In genomic region chr2:39666489-39667141, GRCh38 we compare ENCODE assay signal across 8 cellular contexts. TPM values are rescaled to one million over a fixed set of nuclear protein-coding genes. Genes with fewer than 3 reads are reported as not detected.
DNase-seq lines count a peak whose midpoint lies in the region; ATAC-seq and TF ChIP-seq lines count a peak whose summit lies in the region.

No MANE protein-coding gene starts in this region.

- H3K36me3 Mint-ChIP-seq in mesothelial cell of epicardium: no peaks in the 10 kb centered on the region

- H2AFZ ChIP-seq in ACC112 (ENCODE audit: low read length, unreplicated experiment): peak overlapping the region; percentile 35

- H3K4me3 Mint-ChIP-seq in mesothelial cell of epicardium: peak overlapping the region; percentile 92

- H3K36me3 ChIP-seq in ACC112 (ENCODE audit: insufficient read depth, low read length): no peaks in the 10 kb centered on the region

- H3K27ac ChIP-seq in ACC112 (ENCODE audit: low read depth, low read length): no peak overlapping the region

- H3K27ac Mint-ChIP-seq in mesothelial cell of epicardium: peak overlapping the region; percentile 78

- H3K79me2 ChIP-seq in ACC112 (ENCODE audit: control insufficient read depth, insufficient read depth, low read length, unreplicated experiment): no peaks in the 10 kb centered on the region

- H3K9me3 Mint-ChIP-seq in mesothelial cell of epicardium: no peaks in the 10 kb centered on the region

- H3K27me3 Mint-ChIP-seq in mesothelial cell of epicardium (ENCODE audit: low read depth): peaks cover 42% of the 10 kb centered on the region

- peaks cover 33% of the 10 kb centered on the region for H3K4me1 Mint-ChIP-seq in mesothelial cell of epicardium

- TF ChIP-seq CTCF in HFF-Myc (IDR thresholded peaks at IDR 0.05; ENCODE audit: low read depth, low read length, missing control alignments) (no peak), mesothelial cell of epicardium (IDR thresholded peaks at IDR 0.05; ENCODE audit: unreplicated experiment) (no peak)

- peaks cover 6% of the 10 kb centered on the region for H3K4me1 ChIP-seq in ACC112 (ENCODE audit: control insufficient read depth, insufficient read depth, low read length, unreplicated experiment)

- H3K4me3 ChIP-seq in ACC112 (ENCODE audit: low read depth, low read length) (peak overlapping the region; percentile 70), HFF-Myc (replicated peaks; ENCODE audit: low read depth, low read length) (peak overlapping the region; percentile 25)

- DNase-seq in HFF-Myc (ENCODE audit: extremely low read depth, low read depth) (no peak), cerebellum (ENCODE audit: low spot score) (peak; percentile 49), mesothelial cell of epicardium (ENCODE audit: low spot score in 2 of 2, unreplicated experiment in 2 of 2) (peak in 1 of 2 experiments; percentile 40), NOMO-1 treated with DMSO at 0.1 percent for 48 hours (lab: John Stamatoyannopoulos, UW; ENCODE audit: unreplicated experiment) (no peak)

- ATAC-seq in GM18873 (IDR thresholded peaks at IDR 0.05; ENCODE audit: low FRiP score, unreplicated experiment) (no peak), HG02973 (IDR thresholded peaks at IDR 0.05; ENCODE audit: unreplicated experiment) (no peak), GM19395 (IDR thresholded peaks at IDR 0.05; ENCODE audit: unreplicated experiment) (no peak)

- peaks cover 79% of the 10 kb centered on the region for H3K27me3 ChIP-seq in ACC112 (ENCODE audit: insufficient read depth, low read length)

RNA-seq across cellular contexts. Expression of gene TMEM178A, which starts 0.9 kb away (rescaled TPM):
- total RNA-seq in cerebellum (26.8 TPM), mesothelial cell of epicardium (11.9 to 14.9 TPM (median 13.1 TPM) in 3 replicates)
